In genomic region chr7:23680417-23681405, GRCh38 we compare ENCODE assay signal across 1 cellular context.
TF ChIP-seq lines count a peak whose summit lies in the region.

No MANE protein-coding gene starts in this region.

TF ChIP-seq in IMR-90, 13 proteins besides CTCF, POLR2A, EP300 and RAD21 (continued from another document):
- TF ChIP-seq USF2 (IDR thresholded peaks at IDR 0.05; ENCODE audit: low read depth, low read length) (no peak), RFX5 (IDR thresholded peaks at IDR 0.05; ENCODE audit: low read depth, low read length) (no peak), CHD1 (IDR thresholded peaks at IDR 0.05; ENCODE audit: low read depth, low read length) (no peak), FOS (IDR thresholded peaks at IDR 0.05; ENCODE audit: low read depth, low read length) (no peak), SMC3 (IDR thresholded peaks at IDR 0.05; ENCODE audit: low read depth, low read length) (no peak), ELK1 (IDR thresholded peaks at IDR 0.05; ENCODE audit: borderline replicate concordance, low read depth, low read length) (no peak), MAZ (IDR thresholded peaks at IDR 0.05; ENCODE audit: borderline replicate concordance, low read depth, low read length) (no peak)
TF ChIP-seq in IMR-90: peak in this region for 0.
